In the genomic region with DNA sequence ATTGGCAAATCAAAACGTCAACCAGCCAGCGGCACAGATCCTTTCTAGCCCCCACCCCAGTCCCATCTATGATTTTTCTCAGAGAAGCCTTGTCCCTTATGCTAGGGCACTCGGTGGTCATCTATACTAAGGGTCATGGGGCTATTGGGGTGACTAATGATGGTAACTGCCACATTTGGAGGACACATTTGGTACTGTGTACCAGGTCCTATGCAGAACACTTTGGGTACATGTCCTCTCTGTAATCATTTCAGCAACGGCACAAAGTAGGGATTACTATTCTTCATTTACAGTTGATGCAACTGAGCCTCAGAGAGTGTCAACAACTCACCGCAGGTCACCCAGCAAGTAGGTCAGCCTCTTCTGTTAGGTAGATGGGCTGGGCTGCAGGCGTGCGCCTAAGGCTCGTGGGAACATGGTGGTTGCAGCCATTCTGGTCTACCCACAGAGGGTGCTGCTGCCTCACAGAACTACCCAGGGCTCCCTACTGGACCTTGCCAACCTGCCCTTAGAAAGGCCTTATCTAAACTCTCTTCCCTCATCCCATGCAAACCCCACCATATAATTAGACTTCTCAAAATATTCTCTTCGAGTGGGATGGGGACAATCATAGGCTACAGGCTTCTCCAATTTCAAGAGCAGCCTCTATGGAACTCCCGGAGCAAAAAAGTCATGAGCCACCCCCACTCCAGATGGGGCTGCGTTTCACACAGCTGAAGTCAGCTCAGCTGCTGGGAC, we compare ENCODE assay signal across 9 cellular contexts. TPM values are rescaled to one million over a fixed set of nuclear protein-coding genes. Genes with fewer than 3 reads are reported as not detected.
A peak's percentile ranks its signal among the peaks of the same experiment; 100 is the strongest.
DNase-seq lines count a peak whose midpoint lies in the region; ATAC-seq and TF ChIP-seq lines count a peak whose summit lies in the region.
"Had no signal": no experiment of that assay in that cellular context is flagged by ENCODE, and none has a peak within 500 bp of the region (broad histone marks: within the 10 kb centered on the region; RNA-seq: fewer than 3 reads in every experiment).

No MANE protein-coding gene starts in this region.

- H3K27ac Mint-ChIP-seq in activated CD8-positive, alpha-beta T cell treated with anti-CD3 and anti-CD28 coated beads for 36 hours = no peak overlapping the region
- H3K27ac Mint-ChIP-seq: activated naive CD8-positive, alpha-beta T cell had no signal

- H3K4me1 ChIP-seq in neutrophil (ENCODE audit: control insufficient read depth in 1 of 2, insufficient read depth in 1 of 2, low read depth in 1 of 2, low read length in 1 of 2) = peaks cover 54 to 55% of the 10 kb centered on the region in 2 experiments

- CTCF ChIA-PET in activated CD8-positive, alpha-beta T cell treated with anti-CD3 and anti-CD28 coated beads for 36 hours (lab: Charles Lee) = interaction anchor here (1.2 kb wide), 1 partner anchor 59 kb away, joined by 3 read pairs; no protein-coding TSS in a partner anchor

- no peaks in the 10 kb centered on the region for H3K9me3 Mint-ChIP-seq in activated CD8-positive, alpha-beta T cell treated with anti-CD3 and anti-CD28 coated beads for 36 hours

- H3K27me3 ChIP-seq in neutrophil = no peaks in the 10 kb centered on the region

- ATAC-seq in HG02610 (IDR thresholded peaks at IDR 0.05; ENCODE audit: unreplicated experiment) = peak; percentile 41
- peak; percentile 95 for ATAC-seq in activated CD8-positive, alpha-beta T cell treated with anti-CD3 and anti-CD28 coated beads for 36 hours
- ATAC-seq in HG03139 (IDR thresholded peaks at IDR 0.05; ENCODE audit: unreplicated experiment) = no peak
- ATAC-seq in GM18498 (IDR thresholded peaks at IDR 0.05; ENCODE audit: unreplicated experiment) = no peak

- H3K4me1 Mint-ChIP-seq in activated CD8-positive, alpha-beta T cell treated with anti-CD3 and anti-CD28 coated beads for 36 hours (ENCODE audit: low read depth) = peaks cover 4% of the 10 kb centered on the region

- H3K4me3 Mint-ChIP-seq in activated CD8-positive, alpha-beta T cell treated with anti-CD3 and anti-CD28 coated beads for 36 hours = no peak overlapping the region
- H3K4me3 Mint-ChIP-seq: activated naive CD8-positive, alpha-beta T cell had no signal

- H3K27ac ChIP-seq in neutrophil = peak overlapping the region; percentile 95

- intact Hi-C loops in activated CD8-positive, alpha-beta T cell treated with anti-CD3 and anti-CD28 coated beads for 36 hours (cut with micrococcal nuclease) = no loop called here

- no peaks in the 10 kb centered on the region for H3K36me3 Mint-ChIP-seq in activated CD8-positive, alpha-beta T cell treated with anti-CD3 and anti-CD28 coated beads for 36 hours (ENCODE audit: low read depth)
- H3K36me3 Mint-ChIP-seq: activated naive CD8-positive, alpha-beta T cell had no signal

- POLR2A ChIA-PET in activated CD8-positive, alpha-beta T cell treated with anti-CD3 and anti-CD28 coated beads for 36 hours (lab: Charles Lee) = no interaction called here

- H3K36me3 ChIP-seq in neutrophil = no peaks in the 10 kb centered on the region

- H3K4me3 ChIP-seq in foreskin fibroblast (ENCODE audit: low read depth in 1 of 2, low read length in 2 of 2) (no peak overlapping the region), neutrophil (ENCODE audit: low read depth in 1 of 2, low read length in 1 of 2) (peak overlapping the region; percentile 35 to 54)

- DNase-seq in Daoy (ENCODE audit: low read depth) = peak; percentile 81
- DNase-seq in NCI-H526 treated with DMSO at 0.1 percent for 48 hours (lab: John Stamatoyannopoulos, UW) = peak; percentile 88
- peak; percentile 52 for DNase-seq in activated CD8-positive, alpha-beta T cell treated with anti-CD3 and anti-CD28 coated beads for 36 hours
- DNase-seq in foreskin fibroblast = peak; percentile 62 to 86

- TF ChIP-seq CTCF in activated CD8-positive, alpha-beta T cell treated with anti-CD3 and anti-CD28 coated beads for 36 hours (IDR thresholded peaks at IDR 0.05) = peak; percentile 36
- peak; percentile 82 for TF ChIP-seq CTCF in foreskin fibroblast (IDR thresholded peaks at IDR 0.05; ENCODE audit: low read depth, low read length)
- TF ChIP-seq CTCF in neutrophil (IDR thresholded peaks at IDR 0.05) = peak; percentile 92

- no peaks in the 10 kb centered on the region for H3K27me3 Mint-ChIP-seq in activated CD8-positive, alpha-beta T cell treated with anti-CD3 and anti-CD28 coated beads for 36 hours

- H3K9me3 ChIP-seq in neutrophil = no peaks in the 10 kb centered on the region

RNA-seq across cellular contexts. Expression of gene SDHB, which starts 5.7 kb away (rescaled TPM):
- 313 and 339 TPM in 2 replicates for total RNA-seq in Daoy (2014; rRNA removed; shearing (Covaris generic))
- total RNA-seq in activated CD8-positive, alpha-beta T cell treated with anti-CD3 and anti-CD28 coated beads for 36 hours = 100 to 1,000 TPM; 135 to 148 TPM

RNA-seq across cellular contexts. Expression of gene ATP13A2, which starts 47.8 kb away (rescaled TPM):
- 47.2 and 70.7 TPM in 2 replicates for total RNA-seq in Daoy (2014; rRNA removed; shearing (Covaris generic))
- 10 to 100 TPM; 21.4 to 24.1 TPM for total RNA-seq in activated CD8-positive, alpha-beta T cell treated with anti-CD3 and anti-CD28 coated beads for 36 hours

RNA-seq across cellular contexts. Expression of gene PADI2, which starts 59.7 kb away (rescaled TPM):
- 0.34 and 0.89 TPM in 2 replicates for total RNA-seq in Daoy (2014; rRNA removed; shearing (Covaris generic))
- not detected for total RNA-seq in activated CD8-positive, alpha-beta T cell treated with anti-CD3 and anti-CD28 coated beads for 36 hours

Comparison
In these comparisons a context has a peak if more than half of its experiments do, and no peak if none do; other contexts are left out.
1. ATAC-seq: peak in HG02610 (single experiment) and activated CD8-positive, alpha-beta T cell treated with anti-CD3 and anti-CD28 coated beads for 36 hours (single experiment); none in HG03139 (single experiment) and GM18498 (single experiment).
2. CTCF ChIP-seq: peak in every context shown above with its lines; median percentile 92 in neutrophil; 82 in foreskin fibroblast; 36 in activated CD8-positive, alpha-beta T cell treated with anti-CD3 and anti-CD28 coated beads for 36 hours.
3. H3K4me3 ChIP-seq: peak in neutrophil (2 of 2); none in foreskin fibroblast (0 of 2).
4. Peak in every context shown above with its lines, with median percentiles within 50 percentile points of each other: DNase-seq.